31 cellular contexts compared by ENCODE assay signal in genomic region chr12:75760481-75761324, GRCh38.
DNase-seq lines count a peak whose midpoint lies in the region; ATAC-seq, FAIRE-seq and TF ChIP-seq lines count a peak whose summit lies in the region.
"Had no signal": no experiment of that assay in that cellular context is flagged by ENCODE, and none has a peak within 500 bp of the region (broad histone marks: within the 10 kb centered on the region; RNA-seq: fewer than 3 reads in every experiment).

No MANE protein-coding gene starts in this region.

- H3K27ac ChIP-seq in ACC112 (ENCODE audit: low read depth, low read length): peak overlapping the region; percentile 86
- no peak overlapping the region for H3K27ac ChIP-seq in HEK293 (ENCODE audit: extremely low read depth, low read depth, low read length)
- peak overlapping the region; percentile 89 for H3K27ac ChIP-seq in Panc1 (ENCODE audit: low read length)
- peak overlapping the region; percentile 60 for H3K27ac ChIP-seq in foreskin keratinocyte
- H3K27ac ChIP-seq: C4-2B, HL-60, left ventricle myocardium inferior, pancreas, spleen, thoracic aorta, vagina had no signal

- CTCF ChIA-PET in HEK293 (lab: Yijun Ruan, JAX): interaction anchor here (0.9 kb wide), 1 partner anchor 13 kb away, joined by 3 read pairs; no protein-coding TSS in a partner anchor
- CTCF ChIA-PET in Panc1 (lab: Charles Lee): no interaction called here

- H3K4me3 ChIP-seq in ACC112 (ENCODE audit: low read depth, low read length) (no peak overlapping the region), HEK293 (ENCODE audit: low read depth, low read length) (no peak overlapping the region), Panc1 (ENCODE audit: low read depth in 2 of 2, low read length in 2 of 2) (no peak overlapping the region)
- H3K4me3 ChIP-seq: HAP-1, left ventricle myocardium inferior, pancreas, spleen, thoracic aorta, vagina had no signal

- DNase-seq in Panc1 (ENCODE audit: low read depth, low spot score): no peak
- DNase-seq in foreskin keratinocyte: no peak
- no peak for DNase-seq in NOMO-1 treated with DMSO at 0.1 percent for 48 hours (lab: John Stamatoyannopoulos, UW; ENCODE audit: unreplicated experiment)
- no peak for DNase-seq in NCI-H524 treated with DMSO at 0.1 percent for 48 hours (lab: John Stamatoyannopoulos, UW)
- DNase-seq in globus pallidus (ENCODE audit: low spot score): no peak
- DNase-seq in GM12891 (ENCODE audit: insufficient read length, low spot score): no peak
- DNase-seq: activated CD4-positive, CD25-positive, alpha-beta regulatory T cell treated with anti-CD3 and anti-CD28 coated beads, Interleukin-2, amount 50 U/mL, for 72 hours; activated CD8-positive, alpha-beta T cell treated with anti-CD3 and anti-CD28 coated beads for 36 hours; activated effector memory CD4-positive, alpha-beta T cell treated with anti-CD3 and anti-CD28 coated beads, Interleukin-2, amount 50 U/mL, for 16 hours; effector memory CD4-positive, alpha-beta T cell; hippocampal formation; immature natural killer cell; left ventricle myocardium inferior; midbrain; NCI-H1105; NCI-H2081 treated with DMSO at 0.1 percent for 48 hours; NCI-H69; OCI-M1; pancreas; SHP77 treated with DMSO at 0.1 percent for 48 hours; spleen; stimulated activated CD4-positive, alpha-beta T cell treated with anti-CD3 and anti-CD28 coated beads, Interleukin-4, amount 100 ng/mL, for 24 hours; stimulated activated naive CD8-positive, alpha-beta T cell treated with anti-CD3 and anti-CD28 coated beads, Interleukin-15, Interleukin-2, amounts not matched to agents 100 U/mL and 50 U/mL, for 24 hours had no signal

- peaks cover 23% of the 10 kb centered on the region for H3K4me1 ChIP-seq in ACC112 (ENCODE audit: control insufficient read depth, insufficient read depth, low read length, unreplicated experiment)
- H3K4me1 ChIP-seq in HEK293 (ENCODE audit: control insufficient read depth, insufficient read depth, low read length): no peaks in the 10 kb centered on the region; the same call in 1 of the 2 replicates
- H3K4me1 ChIP-seq in Panc1 (ENCODE audit: control insufficient read depth, insufficient read depth, low read length): peaks cover 24% of the 10 kb centered on the region
- peaks cover 17% of the 10 kb centered on the region for H3K4me1 ChIP-seq in foreskin keratinocyte
- H3K4me1 ChIP-seq: left ventricle myocardium inferior, spleen, vagina had no signal

- POLR2A ChIA-PET in HEK293 (lab: Yijun Ruan, JAX) (interaction anchor here (0.7 kb wide), 1 partner anchor 66 kb away, joined by 10 read pairs; no protein-coding TSS in a partner anchor), Panc1 (lab: Charles Lee) (interaction anchor here (0.6 kb wide), 1 partner anchor 116 kb away, joined by 4 read pairs; no protein-coding TSS in a partner anchor)

- no peaks in the 10 kb centered on the region for H3K79me2 ChIP-seq in ACC112 (ENCODE audit: control insufficient read depth, insufficient read depth, low read length, unreplicated experiment)

- H2AFZ ChIP-seq in ACC112 (ENCODE audit: low read length, unreplicated experiment): no peak overlapping the region

- H3K9me3 ChIP-seq in HEK293 (ENCODE audit: control insufficient read depth, insufficient read depth, low read depth, low read length) (no peaks in the 10 kb centered on the region), Panc1 (ENCODE audit: control insufficient read depth, insufficient read depth, low read depth, low read length) (peaks cover 28% of the 10 kb centered on the region; the same call in 1 of the 2 replicates)
- H3K9me3 ChIP-seq: HAP-1, left ventricle myocardium inferior, pancreas, spleen, thoracic aorta, vagina had no signal

- intact Hi-C loops in Panc1 (cut with micrococcal nuclease; ENCODE audit: unreplicated experiment): no loop called here

- BruUV-seq in Panc1 (replicated peaks; lab: Mats Ljungman, UMichigan): no TSS peak

- H3K36me3 ChIP-seq in ACC112 (ENCODE audit: insufficient read depth, low read length) (no peaks in the 10 kb centered on the region), HEK293 (ENCODE audit: control insufficient read depth in 2 of 2, insufficient read depth in 1 of 2, low read length in 2 of 2) (no peaks in the 10 kb centered on the region), Panc1 (ENCODE audit: control insufficient read depth, insufficient read depth, low read length) (no peaks in the 10 kb centered on the region)
- H3K36me3 ChIP-seq: HAP-1, left ventricle myocardium inferior, pancreas, spleen, thoracic aorta, vagina had no signal

- H3K27me3 ChIP-seq in ACC112 (ENCODE audit: insufficient read depth, low read length) (no peaks in the 10 kb centered on the region), Panc1 (ENCODE audit: control insufficient read depth, insufficient read depth, low read length) (no peaks in the 10 kb centered on the region), foreskin keratinocyte (no peaks in the 10 kb centered on the region)
- H3K27me3 ChIP-seq: pancreas, spleen, vagina had no signal

- TF ChIP-seq POLR2A in GM12891 (IDR thresholded peaks at IDR 0.05; ENCODE audit: low read depth, low read length): no peak

- ATAC-seq in Panc1 (no peak; the same call in 1 of the 2 replicates), foreskin keratinocyte (no peak)

- no peak for TF ChIP-seq CTCF in HEK293 (tag by site-specific recombination; IDR thresholded peaks at IDR 0.05)
- no peak for TF ChIP-seq CTCF in Panc1 (IDR thresholded peaks at IDR 0.05)
- TF ChIP-seq CTCF in foreskin keratinocyte (conservative IDR thresholded peaks at IDR 0.05): no peak

- in situ Hi-C loops in Panc1 (cut with HindIII; ENCODE audit: low pct_unique_long_range_greater_than_20kb, low sequenced_read_pairs): no loop called here

- no peak for FAIRE-seq in GM12891 (lab: Jason Lieb, UNC)
- FAIRE-seq: colon, pancreas had no signal

TF ChIP-seq in HEK293, 187 proteins besides CTCF, POLR2A, EP300 and RAD21 (continues in another document):
- TF ChIP-seq, protein P1, sequence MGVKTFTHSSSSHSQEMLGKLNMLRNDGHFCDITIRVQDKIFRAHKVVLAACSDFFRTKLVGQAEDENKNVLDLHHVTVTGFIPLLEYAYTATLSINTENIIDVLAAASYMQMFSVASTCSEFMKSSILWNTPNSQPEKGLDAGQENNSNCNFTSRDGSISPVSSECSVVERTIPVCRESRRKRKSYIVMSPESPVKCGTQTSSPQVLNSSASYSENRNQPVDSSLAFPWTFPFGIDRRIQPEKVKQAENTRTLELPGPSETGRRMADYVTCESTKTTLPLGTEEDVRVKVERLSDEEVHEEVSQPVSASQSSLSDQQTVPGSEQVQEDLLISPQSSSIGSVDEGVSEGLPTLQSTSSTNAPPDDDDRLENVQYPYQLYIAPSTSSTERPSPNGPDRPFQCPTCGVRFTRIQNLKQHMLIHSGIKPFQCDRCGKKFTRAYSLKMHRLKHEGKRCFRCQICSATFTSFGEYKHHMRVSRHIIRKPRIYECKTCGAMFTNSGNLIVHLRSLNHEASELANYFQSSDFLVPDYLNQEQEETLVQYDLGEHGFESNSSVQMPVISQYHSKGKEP (tag by site-specific recombination; IDR thresholded peaks at IDR 0.05): 0 out of 2 replicates have a peak, but pooled peaks have one; percentile 4
- TF ChIP-seq ZNF423 (tag by site-specific recombination; IDR thresholded peaks at IDR 0.05): no peak

TF ChIP-seq in GM12891, 5 proteins besides CTCF, POLR2A, EP300 and RAD21:
- TF ChIP-seq PAX5 (IDR thresholded peaks at IDR 0.05; ENCODE audit: insufficient read depth, low read length, severe bottlenecking): no peak
- TF ChIP-seq POU2F2 (IDR thresholded peaks at IDR 0.05; ENCODE audit: low read depth, low read length): no peak
- TF ChIP-seq SPI1 (IDR thresholded peaks at IDR 0.05; ENCODE audit: low read depth, low read length): no peak
- TF ChIP-seq POLR2AphosphoS5 (IDR thresholded peaks at IDR 0.05; ENCODE audit: low read depth, low read length): no peak
- TF ChIP-seq TAF1 (IDR thresholded peaks at IDR 0.05; ENCODE audit: low read depth, low read length): no peak
TF ChIP-seq in GM12891: peak in this region for 0.
